Comparison of ENCODE assay signal across 8 cellular contexts in genomic region chr19:14006085-14006765, GRCh38. TPM values are rescaled to one million over a fixed set of nuclear protein-coding genes. Genes with fewer than 3 reads are reported as not detected.
DNase-seq lines count a peak whose midpoint lies in the region; ATAC-seq and TF ChIP-seq lines count a peak whose summit lies in the region.

RFX1 (minus strand) TSS chr19:14006320; CDS start chr19:13993843, 12,477 bp downstream.

- no peaks in the 10 kb centered on the region for H3K4me1 ChIP-seq in BE2C

- TF ChIP-seq CTCF in BE2C (IDR thresholded peaks at IDR 0.05; ENCODE audit: low read depth, low read length), result no peak
- no peak for TF ChIP-seq CTCF in coronary artery (IDR thresholded peaks at IDR 0.05)

- DNase-seq in BE2C, result peak; percentile 99
- DNase-seq in NCI-H748 treated with DMSO at 0.1 percent for 48 hours (lab: John Stamatoyannopoulos, UW), result peak; percentile 98
- peak; percentile 100 for DNase-seq in activated CD4-positive, alpha-beta T cell treated with anti-CD3 and anti-CD28 coated beads, Interleukin-2, amount 50 U/mL, for 1 hour
- DNase-seq in coronary artery (ENCODE audit: low spot score), result peak; percentile 100
- peak; percentile 100 for DNase-seq in stimulated activated CD4-positive, alpha-beta T cell treated with anti-CD3 and anti-CD28 coated beads, Interleukin-1b, Interleukin-23, amount 100 ng/mL, for 4 hours (ENCODE audit: low read depth in 2 of 2)

- H3K9me3 ChIP-seq in BE2C, result no peaks in the 10 kb centered on the region

- H3K27me3 ChIP-seq in BE2C, result no peaks in the 10 kb centered on the region
- H3K27me3 ChIP-seq in layer of hippocampus (ENCODE audit: control insufficient read depth, insufficient read depth, low read length), result no peaks in the 10 kb centered on the region

- ATAC-seq in GM19397 (IDR thresholded peaks at IDR 0.05; ENCODE audit: unreplicated experiment) (peak; percentile 65), HG03565 (IDR thresholded peaks at IDR 0.05; ENCODE audit: unreplicated experiment) (peak; percentile 66)

- H3K36me3 ChIP-seq in BE2C, result no peaks in the 10 kb centered on the region

- H3K27ac ChIP-seq in coronary artery (peak within 1 kb of the TSS; percentile 100), layer of hippocampus (ENCODE audit: low read depth, low read length) (peak within 1 kb of the TSS; percentile 100)

- H3K4me3 ChIP-seq in BE2C (ENCODE audit: low read depth, low read length) (peak within 1 kb of the TSS; percentile 82), coronary artery (peak within 1 kb of the TSS; percentile 99)

RNA-seq across cellular contexts. Expression of gene RFX1, which starts in this region (rescaled TPM):
- polyA plus RNA-seq in BE2C (2012; ENCODE audit: insufficient read depth, insufficient read length, low read depth), result 19.7 TPM

Comparison
In these comparisons a context has a peak if more than half of its experiments do, and no peak if none do; other contexts are left out.
1. Peak in every context shown above with its lines: DNase-seq, ATAC-seq, H3K4me3 ChIP-seq and H3K27ac ChIP-seq.